14 cellular contexts compared by ENCODE assay signal in the genomic region with DNA sequence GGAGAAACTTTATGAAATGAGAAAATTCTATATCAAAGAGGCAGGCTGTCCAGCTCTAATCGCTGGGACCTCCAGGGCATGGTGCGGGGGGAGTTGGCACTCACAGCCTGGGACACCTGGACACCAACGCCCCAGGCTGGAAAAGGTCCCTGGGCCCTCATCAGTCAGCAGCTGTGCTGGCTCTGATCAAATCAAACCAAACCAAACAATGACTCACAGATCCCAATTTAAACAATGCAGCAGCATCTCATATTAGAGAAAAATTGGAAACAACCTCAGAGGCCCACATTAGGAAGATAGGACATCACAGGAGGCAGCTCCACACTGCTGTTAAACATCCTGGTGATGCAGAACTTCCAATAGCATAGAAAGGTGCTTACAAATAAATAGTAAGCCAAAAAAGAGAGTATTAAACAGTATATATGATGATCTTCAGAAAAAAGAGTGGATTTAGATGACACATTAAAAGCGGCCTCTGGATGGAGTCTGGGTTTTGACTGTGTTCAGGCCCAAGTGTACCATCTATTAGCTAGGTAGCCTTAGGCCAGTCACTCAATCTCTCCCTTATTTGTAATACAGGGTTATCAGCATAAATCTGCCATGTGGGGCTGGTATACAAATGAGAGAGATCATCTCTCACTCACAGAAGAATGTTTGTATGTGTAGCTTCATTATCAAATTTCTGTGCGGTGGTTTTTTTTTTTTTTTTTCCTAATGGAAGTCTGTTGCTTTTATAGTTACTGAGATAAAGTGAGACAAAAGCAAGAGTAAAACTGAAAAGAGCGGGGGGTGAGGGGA. TPM values are rescaled to one million over a fixed set of nuclear protein-coding genes. Genes with fewer than 3 reads are reported as not detected.
DNase-seq lines count a peak whose midpoint lies in the region; ATAC-seq and TF ChIP-seq lines count a peak whose summit lies in the region.
"Had no signal": no experiment of that assay in that cellular context is flagged by ENCODE, and none has a peak within 500 bp of the region (broad histone marks: within the 10 kb centered on the region; RNA-seq: fewer than 3 reads in every experiment).

No MANE protein-coding gene starts in this region.

- TF ChIP-seq CTCF in PC-9 (conservative IDR thresholded peaks at IDR 0.05): no peak

- no peaks in the 10 kb centered on the region for H3K27me3 ChIP-seq in PC-9 (ENCODE audit: insufficient read depth, low read depth)

- peaks cover 48% of the 10 kb centered on the region for H3F3A ChIP-seq in PC-9 (ENCODE audit: insufficient read depth, low read depth)

- ATAC-seq in GM21360 (IDR thresholded peaks at IDR 0.05; ENCODE audit: unreplicated experiment): no peak
- no peak for ATAC-seq in HG02759 (IDR thresholded peaks at IDR 0.05; ENCODE audit: unreplicated experiment)

- CTCF ChIA-PET in PC-9 (lab: Charles Lee): interaction anchor here (0.6 kb wide), 1 partner anchor 11 kb away, joined by 6 read pairs; no protein-coding TSS in a partner anchor

- H3K79me2 ChIP-seq in PC-9 (ENCODE audit: low read depth): no peaks in the 10 kb centered on the region

- H3K4me1 ChIP-seq in PC-9 (replicated peaks; ENCODE audit: insufficient read depth): peaks cover 50% of the 10 kb centered on the region

- no peaks in the 10 kb centered on the region for H3K9me3 ChIP-seq in PC-9 (ENCODE audit: insufficient read depth, low read depth)
- H3K9me3 ChIP-seq: thoracic aorta had no signal

- intact Hi-C loops in PC-9 (cut with micrococcal nuclease; ENCODE audit: unreplicated experiment): loop anchor here (5.0 kb wide), 2 partner anchors 86 to 99 kb away; no protein-coding TSS in a partner anchor

- peak overlapping the region; percentile 42; the same call in 1 of the 2 replicates for H3K4me3 ChIP-seq in PC-9
- H3K4me3 ChIP-seq: thoracic aorta had no signal

- peak overlapping the region; percentile 85 for H3K4me2 ChIP-seq in PC-9

- H2AFZ ChIP-seq in PC-9: no peak overlapping the region

- H3K9me2 ChIP-seq in PC-9 (ENCODE audit: insufficient read depth): no peaks in the 10 kb centered on the region

- H4K20me1 ChIP-seq in PC-9 (ENCODE audit: insufficient read depth): no peaks in the 10 kb centered on the region

- BruUV-seq in PC-9 (replicated peaks; lab: Mats Ljungman, UMichigan): no TSS peak

- peak overlapping the region; percentile 100 for H3K27ac ChIP-seq in PC-9
- peak overlapping the region; percentile 39 for H3K27ac ChIP-seq in substantia nigra (ENCODE audit: low read depth, low read length, poor library complexity, severe bottlenecking)
- H3K27ac ChIP-seq: thoracic aorta had no signal

- 0 out of 2 replicates have a peak, but pooled peaks cover 4% of the 10 kb centered on the region for H3K36me3 ChIP-seq in PC-9 (ENCODE audit: low read depth)
- H3K36me3 ChIP-seq: thoracic aorta had no signal

- POLR2A ChIA-PET in PC-9 (lab: Charles Lee; ENCODE audit: unreplicated experiment): interaction anchor here (0.5 kb wide), 1 partner anchor 11 kb away, joined by 3 read pairs; no protein-coding TSS in a partner anchor

- DNase-seq in NCI-H1092 treated with DMSO at 0.1 percent for 48 hours (lab: John Stamatoyannopoulos, UW) (peak; percentile 33), NCI-H1092 (lab: John Stamatoyannopoulos, UW) (no peak), PC-9 (peak; percentile 33 to 86), fibroblast of gingiva (ENCODE audit: low read depth) (peak; percentile 16), substantia nigra (lab: John Stamatoyannopoulos, UW) (peak in 1 of 49 donors; percentile 17)
- no peak for DNase-seq in activated T-cell treated with anti-CD3 and anti-CD28 coated beads, Interleukin-2, amount 50 U/mL, for 48 hours
- DNase-seq: amygdala; kidney; occipital lobe; stimulated activated CD4-positive, alpha-beta T cell treated with anti-CD3 and anti-CD28 coated beads, Interleukin-2, amount 100 ng/mL, for 48 hours had no signal

RNA-seq across cellular contexts. Expression of a gene that starts 12.9 kb away (rescaled TPM):
- total RNA-seq in PC-9 (2021): 0.28 and 1.1 TPM in 2 replicates
- total RNA-seq: A172 had no signal

Comparison
In these comparisons a context has a peak if more than half of its experiments do, and no peak if none do; other contexts are left out.
1. DNase-seq: peak in NCI-H1092 treated with DMSO at 0.1 percent for 48 hours (single experiment), PC-9 (2 of 2) and fibroblast of gingiva (single experiment); none in NCI-H1092 (single experiment) and activated T-cell treated with anti-CD3 and anti-CD28 coated beads, Interleukin-2, amount 50 U/mL, for 48 hours (0 of 2).